1 cellular context compared by ENCODE assay signal in genomic region chr6:142155895-142156757, GRCh38.
TF ChIP-seq lines count a peak whose summit lies in the region.

No MANE protein-coding gene starts in this region.

TF ChIP-seq in GM23338, 12 proteins besides CTCF, POLR2A, EP300 and RAD21 (continued from another document):
- TF ChIP-seq, protein P1, sequence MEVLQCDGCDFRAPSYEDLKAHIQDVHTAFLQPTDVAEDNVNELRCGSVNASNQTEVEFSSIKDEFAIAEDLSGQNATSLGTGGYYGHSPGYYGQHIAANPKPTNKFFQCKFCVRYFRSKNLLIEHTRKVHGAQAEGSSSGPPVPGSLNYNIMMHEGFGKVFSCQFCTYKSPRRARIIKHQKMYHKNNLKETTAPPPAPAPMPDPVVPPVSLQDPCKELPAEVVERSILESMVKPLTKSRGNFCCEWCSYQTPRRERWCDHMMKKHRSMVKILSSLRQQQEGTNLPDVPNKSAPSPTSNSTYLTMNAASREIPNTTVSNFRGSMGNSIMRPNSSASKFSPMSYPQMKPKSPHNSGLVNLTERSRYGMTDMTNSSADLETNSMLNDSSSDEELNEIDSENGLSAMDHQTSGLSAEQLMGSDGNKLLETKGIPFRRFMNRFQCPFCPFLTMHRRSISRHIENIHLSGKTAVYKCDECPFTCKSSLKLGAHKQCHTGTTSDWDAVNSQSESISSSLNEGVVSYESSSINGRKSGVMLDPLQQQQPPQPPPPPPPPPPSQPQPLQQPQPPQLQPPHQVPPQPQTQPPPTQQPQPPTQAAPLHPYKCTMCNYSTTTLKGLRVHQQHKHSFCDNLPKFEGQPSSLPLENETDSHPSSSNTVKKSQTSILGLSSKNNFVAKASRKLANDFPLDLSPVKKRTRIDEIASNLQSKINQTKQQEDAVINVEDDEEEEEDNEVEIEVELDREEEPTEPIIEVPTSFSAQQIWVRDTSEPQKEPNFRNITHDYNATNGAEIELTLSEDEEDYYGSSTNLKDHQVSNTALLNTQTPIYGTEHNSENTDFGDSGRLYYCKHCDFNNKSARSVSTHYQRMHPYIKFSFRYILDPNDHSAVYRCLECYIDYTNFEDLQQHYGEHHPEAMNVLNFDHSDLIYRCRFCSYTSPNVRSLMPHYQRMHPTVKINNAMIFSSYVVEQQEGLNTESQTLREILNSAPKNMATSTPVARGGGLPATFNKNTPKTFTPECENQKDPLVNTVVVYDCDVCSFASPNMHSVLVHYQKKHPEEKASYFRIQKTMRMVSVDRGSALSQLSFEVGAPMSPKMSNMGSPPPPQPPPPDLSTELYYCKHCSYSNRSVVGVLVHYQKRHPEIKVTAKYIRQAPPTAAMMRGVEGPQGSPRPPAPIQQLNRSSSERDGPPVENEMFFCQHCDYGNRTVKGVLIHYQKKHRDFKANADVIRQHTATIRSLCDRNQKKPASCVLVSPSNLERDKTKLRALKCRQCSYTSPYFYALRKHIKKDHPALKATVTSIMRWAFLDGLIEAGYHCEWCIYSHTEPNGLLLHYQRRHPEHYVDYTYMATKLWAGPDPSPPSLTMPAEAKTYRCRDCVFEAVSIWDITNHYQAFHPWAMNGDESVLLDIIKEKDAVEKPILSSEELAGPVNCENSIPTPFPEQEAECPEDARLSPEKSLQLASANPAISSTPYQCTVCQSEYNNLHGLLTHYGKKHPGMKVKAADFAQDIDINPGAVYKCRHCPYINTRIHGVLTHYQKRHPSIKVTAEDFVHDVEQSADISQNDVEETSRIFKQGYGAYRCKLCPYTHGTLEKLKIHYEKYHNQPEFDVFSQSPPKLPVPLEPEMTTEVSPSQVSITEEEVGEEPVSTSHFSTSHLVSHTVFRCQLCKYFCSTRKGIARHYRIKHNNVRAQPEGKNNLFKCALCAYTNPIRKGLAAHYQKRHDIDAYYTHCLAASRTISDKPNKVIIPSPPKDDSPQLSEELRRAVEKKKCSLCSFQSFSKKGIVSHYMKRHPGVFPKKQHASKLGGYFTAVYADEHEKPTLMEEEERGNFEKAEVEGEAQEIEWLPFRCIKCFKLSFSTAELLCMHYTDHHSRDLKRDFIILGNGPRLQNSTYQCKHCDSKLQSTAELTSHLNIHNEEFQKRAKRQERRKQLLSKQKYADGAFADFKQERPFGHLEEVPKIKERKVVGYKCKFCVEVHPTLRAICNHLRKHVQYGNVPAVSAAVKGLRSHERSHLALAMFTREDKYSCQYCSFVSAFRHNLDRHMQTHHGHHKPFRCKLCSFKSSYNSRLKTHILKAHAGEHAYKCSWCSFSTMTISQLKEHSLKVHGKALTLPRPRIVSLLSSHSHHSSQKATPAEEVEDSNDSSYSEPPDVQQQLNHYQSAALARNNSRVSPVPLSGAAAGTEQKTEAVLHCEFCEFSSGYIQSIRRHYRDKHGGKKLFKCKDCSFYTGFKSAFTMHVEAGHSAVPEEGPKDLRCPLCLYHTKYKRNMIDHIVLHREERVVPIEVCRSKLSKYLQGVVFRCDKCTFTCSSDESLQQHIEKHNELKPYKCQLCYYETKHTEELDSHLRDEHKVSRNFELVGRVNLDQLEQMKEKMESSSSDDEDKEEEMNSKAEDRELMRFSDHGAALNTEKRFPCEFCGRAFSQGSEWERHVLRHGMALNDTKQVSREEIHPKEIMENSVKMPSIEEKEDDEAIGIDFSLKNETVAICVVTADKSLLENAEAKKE (CRISPR knock-in tag; IDR thresholded peaks at IDR 0.05): no peak
- no peak for TF ChIP-seq STAT1 (IDR thresholded peaks at IDR 0.05; ENCODE audit: unreplicated experiment)
- TF ChIP-seq ZNF331 (CRISPR knock-in tag; IDR thresholded peaks at IDR 0.05; ENCODE audit: low read depth): no peak
- no peak for TF ChIP-seq ZNF114 (CRISPR knock-in tag; IDR thresholded peaks at IDR 0.05)
- peak; percentile 82; the same call in 1 of the 2 replicates for TF ChIP-seq NANOG (IDR thresholded peaks at IDR 0.05; ENCODE audit: borderline replicate concordance)
- TF ChIP-seq POLR2AphosphoS5 (IDR thresholded peaks at IDR 0.05; ENCODE audit: low read depth): no peak
- TF ChIP-seq EZH2 (IDR thresholded peaks at IDR 0.05; ENCODE audit: low read depth, unreplicated experiment): no peak
- TF ChIP-seq EZH2phosphoT487 (IDR thresholded peaks at IDR 0.05; ENCODE audit: unreplicated experiment): no peak
